In the genomic region with DNA sequence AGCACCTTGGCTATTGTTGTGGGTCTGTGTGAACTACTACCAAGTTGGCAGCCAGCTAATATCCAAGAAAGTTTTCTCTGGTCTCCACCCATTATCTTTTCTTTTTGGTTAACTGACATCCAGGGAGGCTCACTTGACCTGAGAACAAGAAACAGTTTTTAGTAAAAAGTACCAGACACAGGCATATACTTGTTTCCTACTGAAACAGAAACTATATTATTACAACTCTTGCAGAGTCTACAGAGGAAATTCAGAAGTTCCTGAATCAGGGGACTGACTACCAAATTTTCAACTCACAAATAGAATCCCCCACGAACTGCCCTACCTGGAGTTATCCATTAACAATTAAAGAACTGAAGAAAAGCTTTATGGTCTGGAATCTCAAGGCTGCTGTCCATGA, we compare ENCODE assay signal across 17 cellular contexts.
DNase-seq lines count a peak whose midpoint lies in the region; ATAC-seq and TF ChIP-seq lines count a peak whose summit lies in the region.
"Had no signal": no experiment of that assay in that cellular context is flagged by ENCODE, and none has a peak within 500 bp of the region (broad histone marks: within the 10 kb centered on the region; RNA-seq: fewer than 3 reads in every experiment).

No MANE protein-coding gene starts in this region.

- H3K27me3 ChIP-seq in adrenal gland = no peaks in the 10 kb centered on the region
- no peaks in the 10 kb centered on the region for H3K27me3 ChIP-seq in heart right ventricle

- in situ Hi-C loops in GM13977 (cut with MboI; ENCODE audit: low pct_unique_long_range_greater_than_20kb, low sequenced_read_pairs, unreplicated experiment) = no loop called here

- H3K9me3 ChIP-seq in adrenal gland (replicated peaks in 1 of 3) (no peaks in the 10 kb centered on the region), heart right ventricle (no peaks in the 10 kb centered on the region)
- H3K9me3 ChIP-seq: mucosa of descending colon, psoas muscle had no signal

- 19 to 49% (median 28%) methylated on average over 1 of the region's 1 CpG for WGBS in adrenal gland, 4 donors
- 36 to 45% methylated on average over 1 of the region's 1 CpG for WGBS in heart right ventricle, 2 donors

- H3K4me3 ChIP-seq in adrenal gland (no peak overlapping the region), heart right ventricle (no peak overlapping the region)
- H3K4me3 ChIP-seq: mucosa of descending colon, PC-9, psoas muscle had no signal

- H3K36me3 ChIP-seq in adrenal gland (replicated peaks in 1 of 2) (no peaks in the 10 kb centered on the region), heart right ventricle (no peaks in the 10 kb centered on the region)

- no peak for TF ChIP-seq POLR2A in adrenal gland (IDR thresholded peaks at IDR 0.05)

- H3K27ac ChIP-seq in adrenal gland (no peak overlapping the region), heart right ventricle (no peak overlapping the region)
- H3K27ac ChIP-seq: PC-9, psoas muscle had no signal

- TF ChIP-seq CTCF in GM13977 (IDR thresholded peaks at IDR 0.05; ENCODE audit: extremely low read depth, insufficient read depth, missing control alignments) (no peak), adrenal gland (IDR thresholded peaks at IDR 0.05) (no peak), heart right ventricle (IDR thresholded peaks at IDR 0.05) (no peak)

- ATAC-seq in GM19438 (IDR thresholded peaks at IDR 0.05; ENCODE audit: low read depth, unreplicated experiment) (peak; percentile 86), HG02759 (IDR thresholded peaks at IDR 0.05; ENCODE audit: unreplicated experiment) (peak; percentile 87), HG03354 (IDR thresholded peaks at IDR 0.05; ENCODE audit: poor library complexity, severe bottlenecking, unreplicated experiment) (peak; percentile 88), heart right ventricle (no peak)
- ATAC-seq: activated naive CD8-positive, alpha-beta T cell treated with anti-CD3 and anti-CD28 coated beads, Interleukin-2, amount 50 U/mL, for 24 hours; mucosa of descending colon; psoas muscle had no signal

- intact Hi-C loops in adrenal gland (cut with DNase I) = no loop called here
- intact Hi-C loops in heart right ventricle (cut with DNase I) = no loop called here

- DNase-seq in GM13977 (ENCODE audit: low spot score) = peak; percentile 11
- no peak for DNase-seq in stimulated activated CD4-positive, alpha-beta T cell treated with anti-CD3 and anti-CD28 coated beads, Interleukin-15, amount 100 ng/mL, for 24 hours
- DNase-seq in adrenal gland = no peak
- DNase-seq in heart right ventricle = no peak
- DNase-seq in mesenteric fat pad (ENCODE audit: low spot score) = no peak
- DNase-seq: activated naive CD8-positive, alpha-beta T cell treated with anti-CD3 and anti-CD28 coated beads, Interleukin-2, amount 50 U/mL, for 24 hours; cortex of kidney; GOT3; KG1; mucosa of descending colon; NCI-H187; PC-9; psoas muscle; stimulated activated CD4-positive, alpha-beta T cell treated with anti-CD3 and anti-CD28 coated beads, Interleukin-4, amount 100 ng/mL, for 1 hour had no signal

- H3K4me1 ChIP-seq in adrenal gland (replicated peaks in 1 of 2) = no peaks in the 10 kb centered on the region
- H3K4me1 ChIP-seq in heart right ventricle = no peaks in the 10 kb centered on the region
- H3K4me1 ChIP-seq: psoas muscle had no signal

Comparison
In these comparisons a context has a peak if more than half of its experiments do, and no peak if none do; other contexts are left out.
1. ATAC-seq: peak in GM19438 (single experiment), HG02759 (single experiment) and HG03354 (single experiment); none in heart right ventricle (0 of 8).